Comparison of ENCODE assay signal across 23 cellular contexts in genomic region chr4:130249002-130249401, GRCh38.
"Had no signal": no experiment of that assay in that cellular context is flagged by ENCODE, and none has a peak within 500 bp of the region (broad histone marks: within the 10 kb centered on the region; RNA-seq: fewer than 3 reads in every experiment).

No MANE protein-coding gene starts in this region.

- ATAC-seq: activated CD8-positive, alpha-beta T cell treated with anti-CD3 and anti-CD28 coated beads, Interleukin-2, amount 10 ng/mL, durations not matched to agents 7 days and 5 days had no signal

- H3K36me3 ChIP-seq: adrenal gland, Peyer's patch, SJCRH30 had no signal

- H3K9me2 ChIP-seq: SK-N-SH had no signal

- H3K27ac ChIP-seq: adrenal gland, Peyer's patch, RWPE1, SJCRH30 had no signal

- DNase-seq: activated CD4-positive, alpha-beta T cell treated with anti-CD3 and anti-CD28 coated beads for 48 hours; activated CD4-positive, alpha-beta T cell treated with anti-CD3 and anti-CD28 coated beads, Interleukin-2, amount 50 U/mL, for 4 hours; activated CD4-positive, CD25-positive, alpha-beta regulatory T cell treated with anti-CD3 and anti-CD28 coated beads, Interleukin-2, amount 50 U/mL, for 72 hours; activated CD8-positive, alpha-beta memory T cell treated with anti-CD3 and anti-CD28 coated beads, Interleukin-2, amount 50 U/mL, for 48 hours; activated CD8-positive, alpha-beta T cell treated with anti-CD3 and anti-CD28 coated beads, Interleukin-2, amount 10 ng/mL, durations not matched to agents 7 days and 5 days; activated naive CD4-positive, alpha-beta T cell treated with anti-CD3 and anti-CD28 coated beads, Interleukin-2, amount 50 U/mL, for 16 hours; activated naive CD8-positive, alpha-beta T cell treated with anti-CD3 and anti-CD28 coated beads, Interleukin-2, amount 10 ng/mL, durations not matched to agents 7 days and 5 days; activated T-cell treated with anti-CD3 and anti-CD28 coated beads, Interleukin-2, amount 50 U/mL, for 1 hour; adrenal gland; anterior cingulate cortex; KG1; NCI-H1048; NCI-H1694; NCI-H2029; NCI-H446 treated with DMSO at 0.1 percent for 48 hours; NCI-H526; NCI-H82; Peyer's patch; Right ventricle myocardium superior; SJCRH30; SK-N-SH; T-helper 1 cell had no signal

- H3K4me1 Mint-ChIP-seq: activated naive CD8-positive, alpha-beta T cell treated with anti-CD3 and anti-CD28 coated beads, Interleukin-2, amount 10 ng/mL, durations not matched to agents 7 days and 5 days had no signal

- H3K36me3 Mint-ChIP-seq: activated naive CD8-positive, alpha-beta T cell treated with anti-CD3 and anti-CD28 coated beads, Interleukin-2, amount 10 ng/mL, durations not matched to agents 7 days and 5 days had no signal

- H3K27ac Mint-ChIP-seq: activated CD8-positive, alpha-beta T cell treated with anti-CD3 and anti-CD28 coated beads, Interleukin-2, amount 10 ng/mL, durations not matched to agents 7 days and 5 days; activated naive CD8-positive, alpha-beta T cell treated with anti-CD3 and anti-CD28 coated beads, Interleukin-2, amount 10 ng/mL, durations not matched to agents 7 days and 5 days had no signal

- H3K9ac ChIP-seq: SK-N-SH had no signal

- H3K9me3 Mint-ChIP-seq: activated naive CD8-positive, alpha-beta T cell treated with anti-CD3 and anti-CD28 coated beads, Interleukin-2, amount 10 ng/mL, durations not matched to agents 7 days and 5 days had no signal

- H3K4me1 ChIP-seq: adrenal gland, Peyer's patch, SJCRH30 had no signal

- H3K4me2 ChIP-seq: SK-N-SH had no signal

- H3K4me3 ChIP-seq: adrenal gland, Peyer's patch, SJCRH30 had no signal

- H3K27me3 ChIP-seq: adrenal gland, Peyer's patch, SJCRH30 had no signal

- H3K9me3 ChIP-seq: Peyer's patch, SJCRH30, SK-N-SH had no signal

- H3K4me3 Mint-ChIP-seq: activated CD8-positive, alpha-beta T cell treated with anti-CD3 and anti-CD28 coated beads, Interleukin-2, amount 10 ng/mL, durations not matched to agents 7 days and 5 days; activated naive CD8-positive, alpha-beta T cell treated with anti-CD3 and anti-CD28 coated beads, Interleukin-2, amount 10 ng/mL, durations not matched to agents 7 days and 5 days had no signal

- H3K27me3 Mint-ChIP-seq: activated naive CD8-positive, alpha-beta T cell treated with anti-CD3 and anti-CD28 coated beads, Interleukin-2, amount 10 ng/mL, durations not matched to agents 7 days and 5 days had no signal
